ENCODE assay signal across 9 cellular contexts in the genomic region with DNA sequence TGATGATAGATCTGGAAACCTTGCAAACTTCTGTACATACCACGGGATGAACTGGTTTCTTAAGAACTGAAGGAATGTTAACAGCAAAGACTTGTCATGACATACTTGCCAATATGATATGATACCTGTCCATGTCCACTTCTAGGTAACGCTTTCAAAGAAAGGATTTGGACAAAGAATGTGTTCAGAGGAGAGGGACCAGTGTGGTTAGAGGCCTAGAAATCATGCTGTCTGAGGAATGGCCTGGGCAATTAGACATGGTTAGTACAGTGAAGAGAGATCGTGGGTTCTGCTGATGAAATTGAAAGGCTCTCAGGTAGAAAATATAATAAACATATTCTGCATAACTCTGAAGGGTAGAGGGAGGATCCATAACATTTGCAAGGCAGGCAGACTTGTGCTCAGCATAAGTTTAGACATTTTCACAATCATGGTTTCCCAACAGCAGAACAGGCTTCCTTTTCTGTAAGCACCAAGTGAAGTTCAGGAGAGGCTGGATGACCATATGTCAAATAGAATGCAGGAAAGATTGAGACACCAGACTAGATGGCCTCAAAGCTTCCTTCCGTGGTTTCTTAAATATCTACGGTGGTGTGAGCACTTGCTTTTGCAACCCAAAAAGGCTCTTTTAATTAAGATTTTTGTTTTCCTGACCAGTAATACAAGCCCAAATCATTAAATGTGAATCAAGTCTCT. TPM values are rescaled to one million over a fixed set of nuclear protein-coding genes. Genes with fewer than 3 reads are reported as not detected.
DNase-seq lines count a peak whose midpoint lies in the region; ATAC-seq and TF ChIP-seq lines count a peak whose summit lies in the region.
"Had no signal": no experiment of that assay in that cellular context is flagged by ENCODE, and none has a peak within 500 bp of the region (broad histone marks: within the 10 kb centered on the region; RNA-seq: fewer than 3 reads in every experiment).

No MANE protein-coding gene starts in this region.

- H3K36me3 ChIP-seq in HCT116 (ENCODE audit: control insufficient read depth in 1 of 2, insufficient read depth in 2 of 2, low read length in 2 of 2): peaks cover 43 to 62% of the 10 kb centered on the region in 2 experiments
- H3K36me3 ChIP-seq in H7 (replicated peaks; ENCODE audit: control insufficient read depth, insufficient read depth, low read length): peaks cover 11% of the 10 kb centered on the region

- BruUV-seq in HCT116 (replicated peaks; lab: Mats Ljungman, UMichigan): TSS peak; percentile 23

- POLR2A ChIA-PET in HCT116 (lab: Charles Lee): no interaction called here
- POLR2A ChIA-PET in activated CD4-positive, alpha-beta memory T cell treated with anti-CD3 and anti-CD28 coated beads, Interleukin-2, amount 10 ng/mL, durations not matched to agents 7 days and 5 days (lab: Charles Lee): interaction anchor here (1.7 to 20.8 kb wide), 5 partner anchors 7 to 31 kb away, joined by 12 to 671 read pairs (median 303); a partner anchor contains a TSS

- H3K9ac ChIP-seq in HCT116 (ENCODE audit: low read length): no peak overlapping the region

- H2AFZ ChIP-seq in HCT116 (ENCODE audit: low read depth, low read length, poor library complexity, severe bottlenecking): no peak overlapping the region

- peaks cover 16% of the 10 kb centered on the region; the same call in 1 of the 2 replicates for H4K20me1 ChIP-seq in HCT116 (ENCODE audit: insufficient read depth)

- H3K4me1 Mint-ChIP-seq in activated CD4-positive, alpha-beta memory T cell treated with anti-CD3 and anti-CD28 coated beads, Interleukin-2, amount 10 ng/mL, durations not matched to agents 7 days and 5 days: peaks cover 95% of the 10 kb centered on the region

- no peak overlapping the region for H3K4me2 ChIP-seq in HCT116 (ENCODE audit: low read length)

- H3K36me3 Mint-ChIP-seq in activated CD4-positive, alpha-beta memory T cell treated with anti-CD3 and anti-CD28 coated beads, Interleukin-2, amount 10 ng/mL, durations not matched to agents 7 days and 5 days (ENCODE audit: low read depth): peaks cover 75% of the 10 kb centered on the region

- RAD21 ChIA-PET in HCT116 (lab: Charles Lee; ENCODE audit: low non-redundant PET in 1 of 2, low total read pairs in 2 of 2, uncharacterized antibody in 2 of 2, unreplicated experiment in 2 of 2): no interaction called here

- no peaks in the 10 kb centered on the region for H3K9me3 Mint-ChIP-seq in activated CD4-positive, alpha-beta memory T cell treated with anti-CD3 and anti-CD28 coated beads, Interleukin-2, amount 10 ng/mL, durations not matched to agents 7 days and 5 days

- no peaks in the 10 kb centered on the region; a peak in 1 of 4 replicates for H3K4me1 ChIP-seq in HCT116 (ENCODE audit: control insufficient read depth in 1 of 2, insufficient read depth in 2 of 2, low read length in 2 of 2)

- DNase-seq in AG20443 (ENCODE audit: low spot score) (peak; percentile 33), HCT116 (ENCODE audit: low read depth, low spot score) (no peak), medulla oblongata (ENCODE audit: extremely low spot score) (peak; percentile 65), H7 (no peak), glomerular visceral epithelial cell (ENCODE audit: extremely low spot score) (no peak)
- no peak for DNase-seq in activated CD4-positive, alpha-beta memory T cell treated with anti-CD3 and anti-CD28 coated beads, Interleukin-2, amount 10 ng/mL, durations not matched to agents 7 days and 5 days
- DNase-seq: NCI-H446 treated with DMSO at 0.1 percent for 48 hours had no signal

- intact Hi-C loops in HCT116 (cut with micrococcal nuclease): no loop called here

- no peak overlapping the region for H3K4me3 Mint-ChIP-seq in activated CD4-positive, alpha-beta memory T cell treated with anti-CD3 and anti-CD28 coated beads, Interleukin-2, amount 10 ng/mL, durations not matched to agents 7 days and 5 days

- peak overlapping the region; percentile 99 for H3K27ac Mint-ChIP-seq in activated CD4-positive, alpha-beta memory T cell treated with anti-CD3 and anti-CD28 coated beads, Interleukin-2, amount 10 ng/mL, durations not matched to agents 7 days and 5 days

- no peak for TF ChIP-seq POLR2A in HCT116 (IDR thresholded peaks at IDR 0.05; ENCODE audit: borderline replicate concordance, extremely low read depth, insufficient read depth, insufficient read length)

- H3K9me3 ChIP-seq in HCT116 (ENCODE audit: control insufficient read depth in 1 of 2, insufficient read depth in 1 of 2, low read depth in 1 of 2, low read length in 2 of 2): no peaks in the 10 kb centered on the region

- H3K9me2 ChIP-seq in HCT116 (ENCODE audit: insufficient read depth): no peaks in the 10 kb centered on the region

- CTCF ChIA-PET in HCT116 (lab: Charles Lee): no interaction called here
- CTCF ChIA-PET in activated CD4-positive, alpha-beta memory T cell treated with anti-CD3 and anti-CD28 coated beads, Interleukin-2, amount 10 ng/mL, durations not matched to agents 7 days and 5 days (lab: Charles Lee): no interaction called here

- H3K27me3 Mint-ChIP-seq in activated CD4-positive, alpha-beta memory T cell treated with anti-CD3 and anti-CD28 coated beads, Interleukin-2, amount 10 ng/mL, durations not matched to agents 7 days and 5 days: no peaks in the 10 kb centered on the region

- no peak for TF ChIP-seq CTCF in HCT116 (IDR thresholded peaks at IDR 0.05 in 2 of 3, conservative IDR thresholded peaks at IDR 0.05 in 1 of 3; ENCODE audit: borderline replicate concordance in 1 of 3, insufficient read depth in 1 of 3, low read depth in 2 of 3, low read length in 2 of 3)

- H3K4me3 ChIP-seq in HCT116 (replicated peaks in 1 of 2; ENCODE audit: low read depth in 1 of 2, low read length in 2 of 2) (no peak overlapping the region), H7 (ENCODE audit: insufficient read depth, low read depth, low read length) (no peak overlapping the region)

- no peaks in the 10 kb centered on the region for H3K27me3 ChIP-seq in HCT116 (ENCODE audit: insufficient read depth, low read length)
- H3K27me3 ChIP-seq in H7 (ENCODE audit: control insufficient read depth, insufficient read depth, low read length): no peaks in the 10 kb centered on the region

- no peak for ATAC-seq in HCT116
- no peak for ATAC-seq in GM19463 (IDR thresholded peaks at IDR 0.05; ENCODE audit: unreplicated experiment)
- no peak for ATAC-seq in HG03354 (IDR thresholded peaks at IDR 0.05; ENCODE audit: poor library complexity, severe bottlenecking, unreplicated experiment)

- H3K27ac ChIP-seq in HCT116 (ENCODE audit: low read depth, low read length): no peak overlapping the region

- H3K79me2 ChIP-seq in HCT116 (ENCODE audit: insufficient read depth, low read length): peaks cover 98% of the 10 kb centered on the region

- no peak for TF ChIP-seq RAD21 in HCT116 (IDR thresholded peaks at IDR 0.05; ENCODE audit: low read depth)

TF ChIP-seq in HCT116, 20 proteins besides CTCF, POLR2A, EP300 and RAD21 (continues in another document):
- TF ChIP-seq ZNF274 (IDR thresholded peaks at IDR 0.05; ENCODE audit: low read depth, low read length) (no peak), CEBPB (IDR thresholded peaks at IDR 0.05; ENCODE audit: low read depth) (no peak), ZFX (IDR thresholded peaks at IDR 0.05) (no peak), EZH2 (IDR thresholded peaks at IDR 0.05) (no peak), FOSL1 (IDR thresholded peaks at IDR 0.05; ENCODE audit: low read depth) (no peak), TCF7L2 (IDR thresholded peaks at IDR 0.05; ENCODE audit: borderline replicate concordance, extremely low read depth, insufficient read depth, insufficient read length) (no peak), YY1 (IDR thresholded peaks at IDR 0.05; ENCODE audit: extremely low read depth, insufficient replicate concordance, low read depth, low read length) (no peak), EGR1 (IDR thresholded peaks at IDR 0.05; ENCODE audit: low read depth) (no peak)
- TF ChIP-seq, protein P1, sequence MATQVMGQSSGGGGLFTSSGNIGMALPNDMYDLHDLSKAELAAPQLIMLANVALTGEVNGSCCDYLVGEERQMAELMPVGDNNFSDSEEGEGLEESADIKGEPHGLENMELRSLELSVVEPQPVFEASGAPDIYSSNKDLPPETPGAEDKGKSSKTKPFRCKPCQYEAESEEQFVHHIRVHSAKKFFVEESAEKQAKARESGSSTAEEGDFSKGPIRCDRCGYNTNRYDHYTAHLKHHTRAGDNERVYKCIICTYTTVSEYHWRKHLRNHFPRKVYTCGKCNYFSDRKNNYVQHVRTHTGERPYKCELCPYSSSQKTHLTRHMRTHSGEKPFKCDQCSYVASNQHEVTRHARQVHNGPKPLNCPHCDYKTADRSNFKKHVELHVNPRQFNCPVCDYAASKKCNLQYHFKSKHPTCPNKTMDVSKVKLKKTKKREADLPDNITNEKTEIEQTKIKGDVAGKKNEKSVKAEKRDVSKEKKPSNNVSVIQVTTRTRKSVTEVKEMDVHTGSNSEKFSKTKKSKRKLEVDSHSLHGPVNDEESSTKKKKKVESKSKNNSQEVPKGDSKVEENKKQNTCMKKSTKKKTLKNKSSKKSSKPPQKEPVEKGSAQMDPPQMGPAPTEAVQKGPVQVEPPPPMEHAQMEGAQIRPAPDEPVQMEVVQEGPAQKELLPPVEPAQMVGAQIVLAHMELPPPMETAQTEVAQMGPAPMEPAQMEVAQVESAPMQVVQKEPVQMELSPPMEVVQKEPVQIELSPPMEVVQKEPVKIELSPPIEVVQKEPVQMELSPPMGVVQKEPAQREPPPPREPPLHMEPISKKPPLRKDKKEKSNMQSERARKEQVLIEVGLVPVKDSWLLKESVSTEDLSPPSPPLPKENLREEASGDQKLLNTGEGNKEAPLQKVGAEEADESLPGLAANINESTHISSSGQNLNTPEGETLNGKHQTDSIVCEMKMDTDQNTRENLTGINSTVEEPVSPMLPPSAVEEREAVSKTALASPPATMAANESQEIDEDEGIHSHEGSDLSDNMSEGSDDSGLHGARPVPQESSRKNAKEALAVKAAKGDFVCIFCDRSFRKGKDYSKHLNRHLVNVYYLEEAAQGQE (IDR thresholded peaks at IDR 0.05; ENCODE audit: low read depth): no peak
- TF ChIP-seq, protein P2, sequence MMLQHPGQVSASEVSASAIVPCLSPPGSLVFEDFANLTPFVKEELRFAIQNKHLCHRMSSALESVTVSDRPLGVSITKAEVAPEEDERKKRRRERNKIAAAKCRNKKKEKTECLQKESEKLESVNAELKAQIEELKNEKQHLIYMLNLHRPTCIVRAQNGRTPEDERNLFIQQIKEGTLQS (IDR thresholded peaks at IDR 0.05): no peak
- TF ChIP-seq, protein P3, sequence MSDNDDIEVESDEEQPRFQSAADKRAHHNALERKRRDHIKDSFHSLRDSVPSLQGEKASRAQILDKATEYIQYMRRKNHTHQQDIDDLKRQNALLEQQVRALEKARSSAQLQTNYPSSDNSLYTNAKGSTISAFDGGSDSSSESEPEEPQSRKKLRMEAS (IDR thresholded peaks at IDR 0.05): no peak

RNA-seq across cellular contexts. Expression of a gene that starts 39.9 kb away (rescaled TPM):
- 22.5 TPM for total RNA-seq in HCT116 (2021; ENCODE audit: unreplicated experiment)
- 8.1 and 8.9 TPM in 2 replicates for polyA plus RNA-seq in HCT116 (2012)
- 10 to 100 TPM; 60.1 to 60.8 TPM for total RNA-seq in activated CD4-positive, alpha-beta memory T cell treated with anti-CD3 and anti-CD28 coated beads, Interleukin-2, amount 10 ng/mL, durations not matched to agents 7 days and 5 days
- 4.3 and 6.4 TPM in 2 replicates for total RNA-seq in H7 (2014; rRNA removed; shearing (Covaris generic))

Comparison
In these comparisons a context has a peak if more than half of its experiments do, and no peak if none do; other contexts are left out.
1. DNase-seq: peak in AG20443 (single experiment) and medulla oblongata (single experiment); none in HCT116 (single experiment), activated CD4-positive, alpha-beta memory T cell treated with anti-CD3 and anti-CD28 coated beads, Interleukin-2, amount 10 ng/mL, durations not matched to agents 7 days and 5 days (single experiment), H7 (single experiment) and glomerular visceral epithelial cell (single experiment).